In the genomic region with DNA sequence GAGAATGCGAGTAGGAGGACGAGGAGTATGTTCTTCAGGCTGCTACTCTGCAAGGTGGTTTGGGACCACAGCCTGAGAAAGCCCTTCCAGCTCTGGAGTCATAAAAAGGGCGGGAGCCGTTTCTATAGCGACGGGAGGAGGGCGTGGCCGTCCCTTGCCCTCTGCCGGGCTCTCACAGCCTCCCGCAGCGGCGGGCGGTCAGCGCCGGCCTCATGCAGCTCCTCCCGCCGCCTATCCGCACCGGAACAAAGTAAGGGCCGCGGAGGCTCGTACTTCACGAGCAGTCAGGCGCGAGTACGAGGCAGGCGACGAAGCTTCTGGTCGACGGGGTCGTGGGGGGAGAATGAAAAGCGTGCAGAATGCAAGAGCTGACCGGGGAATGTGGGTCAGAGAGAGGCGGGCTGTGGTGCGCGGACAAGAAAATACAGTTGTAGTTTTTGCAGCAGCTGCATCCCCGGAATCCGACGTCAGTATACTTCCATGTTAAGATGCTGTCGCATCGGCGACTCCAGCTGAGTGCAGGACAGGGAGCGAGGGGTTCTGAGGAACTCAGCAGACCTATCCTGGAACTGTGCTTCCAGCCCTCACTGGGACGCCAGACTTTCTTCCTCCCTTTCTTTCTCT, we compare ENCODE assay signal across 8 cellular contexts. TPM values are rescaled to one million over a fixed set of nuclear protein-coding genes. Genes with fewer than 3 reads are reported as not detected.
DNase-seq lines count a peak whose midpoint lies in the region; ATAC-seq and FAIRE-seq lines count a peak whose summit lies in the region.

A gene with protein sequence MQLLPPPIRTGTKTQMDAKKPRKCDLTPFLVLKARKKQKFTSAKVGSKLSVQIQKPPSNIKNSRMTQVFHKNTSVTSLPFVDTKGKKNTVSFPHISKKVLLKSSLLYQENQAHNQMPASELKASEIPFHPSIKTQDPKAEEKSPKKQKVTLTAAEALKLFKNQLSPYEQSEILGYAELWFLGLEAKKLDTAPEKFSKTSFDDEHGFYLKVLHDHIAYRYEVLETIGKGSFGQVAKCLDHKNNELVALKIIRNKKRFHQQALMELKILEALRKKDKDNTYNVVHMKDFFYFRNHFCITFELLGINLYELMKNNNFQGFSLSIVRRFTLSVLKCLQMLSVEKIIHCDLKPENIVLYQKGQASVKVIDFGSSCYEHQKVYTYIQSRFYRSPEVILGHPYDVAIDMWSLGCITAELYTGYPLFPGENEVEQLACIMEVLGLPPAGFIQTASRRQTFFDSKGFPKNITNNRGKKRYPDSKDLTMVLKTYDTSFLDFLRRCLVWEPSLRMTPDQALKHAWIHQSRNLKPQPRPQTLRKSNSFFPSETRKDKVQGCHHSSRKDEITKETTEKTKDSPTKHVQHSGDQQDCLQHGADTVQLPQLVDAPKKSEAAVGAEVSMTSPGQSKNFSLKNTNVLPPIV (plus strand): TSS at position 175 of the 624 bp plus-strand sequence. CDS start 38 bp downstream, at position 213.

- CTCF ChIA-PET in activated CD8-positive, alpha-beta T cell treated with anti-CD3 and anti-CD28 coated beads, Interleukin-2, amount 10 ng/mL, durations not matched to agents 7 days and 5 days (lab: Charles Lee): interaction anchor here (1.0 kb wide), 1 partner anchor 18 kb away, joined by 3 read pairs; no protein-coding TSS in a partner anchor

- DNase-seq in AG20443 (ENCODE audit: low spot score) (peak; percentile 92), HPDE6-E6E7 (ENCODE audit: extremely low spot score) (peak; percentile 29), frontal cortex (ENCODE audit: low spot score in 2 of 2) (peak; percentile 46 to 83), SIG-M5 treated with dmso at 0.1 percent for 504 hours (lab: John Stamatoyannopoulos, UW; ENCODE audit: unreplicated experiment) (no peak), NCI-H1092 treated with DMSO at 0.1 percent for 48 hours (lab: John Stamatoyannopoulos, UW) (no peak)
- DNase-seq in activated CD8-positive, alpha-beta T cell treated with anti-CD3 and anti-CD28 coated beads, Interleukin-2, amount 10 ng/mL, durations not matched to agents 7 days and 5 days: no peak
- DNase-seq in naive thymus-derived CD8-positive, alpha-beta T cell: no peak

- peaks cover 26% of the 10 kb centered on the region for H3K4me1 Mint-ChIP-seq in activated CD8-positive, alpha-beta T cell treated with anti-CD3 and anti-CD28 coated beads, Interleukin-2, amount 10 ng/mL, durations not matched to agents 7 days and 5 days (ENCODE audit: low read depth)
- H3K4me1 Mint-ChIP-seq in naive thymus-derived CD8-positive, alpha-beta T cell: peaks cover 2 to 41% (median 11%) of the 10 kb centered on the region in 4 donors

- no peaks in the 10 kb centered on the region for H3K9me3 Mint-ChIP-seq in activated CD8-positive, alpha-beta T cell treated with anti-CD3 and anti-CD28 coated beads, Interleukin-2, amount 10 ng/mL, durations not matched to agents 7 days and 5 days (ENCODE audit: insufficient read depth)
- no peaks in the 10 kb centered on the region for H3K9me3 Mint-ChIP-seq in naive thymus-derived CD8-positive, alpha-beta T cell

- ATAC-seq in activated CD8-positive, alpha-beta T cell treated with anti-CD3 and anti-CD28 coated beads, Interleukin-2, amount 10 ng/mL, durations not matched to agents 7 days and 5 days: peak; percentile 51
- no peak for ATAC-seq in naive thymus-derived CD8-positive, alpha-beta T cell
- no peak for ATAC-seq in GM18870 (IDR thresholded peaks at IDR 0.05; ENCODE audit: unreplicated experiment)

- H3K4me3 Mint-ChIP-seq in activated CD8-positive, alpha-beta T cell treated with anti-CD3 and anti-CD28 coated beads, Interleukin-2, amount 10 ng/mL, durations not matched to agents 7 days and 5 days: no peak within 1 kb of the TSS
- H3K4me3 Mint-ChIP-seq in naive thymus-derived CD8-positive, alpha-beta T cell: peak within 1 kb of the TSS in 7 of 10 donors; percentile 27 to 77 (median 49)

- H3K27ac Mint-ChIP-seq in activated CD8-positive, alpha-beta T cell treated with anti-CD3 and anti-CD28 coated beads, Interleukin-2, amount 10 ng/mL, durations not matched to agents 7 days and 5 days: no peak within 1 kb of the TSS
- H3K27ac Mint-ChIP-seq in naive thymus-derived CD8-positive, alpha-beta T cell: no peak within 1 kb of the TSS

- FAIRE-seq in frontal cortex (lab: Jason Lieb, UNC): no peak

- peaks cover 24% of the 10 kb centered on the region for H3K36me3 Mint-ChIP-seq in activated CD8-positive, alpha-beta T cell treated with anti-CD3 and anti-CD28 coated beads, Interleukin-2, amount 10 ng/mL, durations not matched to agents 7 days and 5 days (ENCODE audit: low read depth)
- H3K36me3 Mint-ChIP-seq in naive thymus-derived CD8-positive, alpha-beta T cell: no peaks in the 10 kb centered on the region

- POLR2A ChIA-PET in activated CD8-positive, alpha-beta T cell treated with anti-CD3 and anti-CD28 coated beads, Interleukin-2, amount 10 ng/mL, durations not matched to agents 7 days and 5 days (lab: Charles Lee): interaction anchor here (1.3 kb wide), 1 partner anchor 16 kb away, joined by 3 read pairs; no protein-coding TSS in a partner anchor
- POLR2A ChIA-PET in naive thymus-derived CD8-positive, alpha-beta T cell (lab: Charles Lee): interaction anchor here (0.6 kb wide), 1 partner anchor 17 kb away, joined by 4 read pairs; no protein-coding TSS in a partner anchor

- H3K27me3 Mint-ChIP-seq in activated CD8-positive, alpha-beta T cell treated with anti-CD3 and anti-CD28 coated beads, Interleukin-2, amount 10 ng/mL, durations not matched to agents 7 days and 5 days (ENCODE audit: low read depth): peaks cover 6% of the 10 kb centered on the region
- peaks cover 8 to 49% (median 24%) of the 10 kb centered on the region in 5 donors for H3K27me3 Mint-ChIP-seq in naive thymus-derived CD8-positive, alpha-beta T cell

RNA-seq across cellular contexts. Expression of the gene that starts here (rescaled TPM):
- total RNA-seq in activated CD8-positive, alpha-beta T cell treated with anti-CD3 and anti-CD28 coated beads, Interleukin-2, amount 10 ng/mL, durations not matched to agents 7 days and 5 days: 10 to 100 TPM; 27.7 to 28.1 TPM
- 17.9 TPM for total RNA-seq in frontal cortex
- 10 to 100 TPM; 20.6 to 22.2 TPM for total RNA-seq in naive thymus-derived CD8-positive, alpha-beta T cell
- polyA plus RNA-seq in naive thymus-derived CD8-positive, alpha-beta T cell: 10 to 100 TPM; 28.8 to 42.5 (median 41.7) TPM

Comparison
In these comparisons a context has a peak if more than half of its experiments do, and no peak if none do; other contexts are left out.
1. DNase-seq: peak in AG20443 (single experiment), HPDE6-E6E7 (single experiment) and frontal cortex (2 of 2); none in activated CD8-positive, alpha-beta T cell treated with anti-CD3 and anti-CD28 coated beads, Interleukin-2, amount 10 ng/mL, durations not matched to agents 7 days and 5 days (single experiment), naive thymus-derived CD8-positive, alpha-beta T cell (0 of 10), SIG-M5 treated with dmso at 0.1 percent for 504 hours (single experiment) and NCI-H1092 treated with DMSO at 0.1 percent for 48 hours (single experiment).